Comparison of ENCODE assay signal across 29 cellular contexts in genomic region chr11:19409307-19409706, GRCh38.
"Had no signal": no experiment of that assay in that cellular context is flagged by ENCODE, and none has a peak within 500 bp of the region (broad histone marks: within the 10 kb centered on the region; RNA-seq: fewer than 3 reads in every experiment).

No MANE protein-coding gene starts in this region.

- H3K4me3 ChIP-seq: MG63, Peyer's patch, SJCRH30, SK-N-MC had no signal

- H3K4me1 ChIP-seq: Peyer's patch, SJCRH30 had no signal

- DNase-seq: activated CD4-positive, alpha-beta T cell treated with anti-CD3 and anti-CD28 coated beads, Interleukin-2, amount 10 ng/mL, durations not matched to agents 24 days and 14 days; activated CD4-positive, alpha-beta T cell treated with anti-CD3 and anti-CD28 coated beads, Interleukin-2, amount 50 U/mL, for 4 hours; activated CD8-positive, alpha-beta T cell treated with anti-CD3 and anti-CD28 coated beads for 36 hours; activated effector memory CD4-positive, alpha-beta T cell treated with anti-CD3 and anti-CD28 coated beads, Interleukin-2, amount 50 U/mL, for 16 hours; activated naive CD4-positive, alpha-beta T cell; activated naive CD4-positive, alpha-beta T cell treated with anti-CD3 and anti-CD28 coated beads, Interleukin-2, amount 50 U/mL, for 16 hours; activated naive CD8-positive, alpha-beta T cell treated with anti-CD3 and anti-CD28 coated beads for 36 hours; activated T-cell treated with anti-CD3 and anti-CD28 coated beads, Interleukin-2, amount 50 U/mL, for 1 hour; activated T-cell treated with anti-CD3 and anti-CD28 coated beads, Interleukin-2, amount 50 U/mL, for 72 hours; amniotic stem cell; aorta; brain microvascular endothelial cell; central memory CD4-positive, alpha-beta T cell; Kasumi-1; KG1; MG63; NCI-H1048; NCI-H1105 treated with DMSO at 0.1 percent for 48 hours; NCI-H1436; NCI-H1694; NCI-H1930; NCI-H2081 treated with DMSO at 0.1 percent for 48 hours; NCI-H345; NCI-H524 treated with DMSO at 0.1 percent for 48 hours; Peyer's patch; RPMI8226; SJCRH30; T1000 had no signal

- H3K27ac ChIP-seq: brain microvascular endothelial cell, Peyer's patch, SJCRH30, SK-N-MC had no signal

- H3K9me3 ChIP-seq: MG63, Peyer's patch had no signal

- ATAC-seq: activated CD8-positive, alpha-beta T cell treated with anti-CD3 and anti-CD28 coated beads for 36 hours; activated T-cell treated with anti-CD3 and anti-CD28 coated beads, Interleukin-2, amount 50 U/mL, for 72 hours had no signal

- H3K36me3 ChIP-seq: brain microvascular endothelial cell, MG63, Peyer's patch, SJCRH30 had no signal

- H3K27me3 ChIP-seq: MG63, Peyer's patch, SJCRH30 had no signal
